8 cellular contexts compared by ENCODE assay signal in the genomic region with DNA sequence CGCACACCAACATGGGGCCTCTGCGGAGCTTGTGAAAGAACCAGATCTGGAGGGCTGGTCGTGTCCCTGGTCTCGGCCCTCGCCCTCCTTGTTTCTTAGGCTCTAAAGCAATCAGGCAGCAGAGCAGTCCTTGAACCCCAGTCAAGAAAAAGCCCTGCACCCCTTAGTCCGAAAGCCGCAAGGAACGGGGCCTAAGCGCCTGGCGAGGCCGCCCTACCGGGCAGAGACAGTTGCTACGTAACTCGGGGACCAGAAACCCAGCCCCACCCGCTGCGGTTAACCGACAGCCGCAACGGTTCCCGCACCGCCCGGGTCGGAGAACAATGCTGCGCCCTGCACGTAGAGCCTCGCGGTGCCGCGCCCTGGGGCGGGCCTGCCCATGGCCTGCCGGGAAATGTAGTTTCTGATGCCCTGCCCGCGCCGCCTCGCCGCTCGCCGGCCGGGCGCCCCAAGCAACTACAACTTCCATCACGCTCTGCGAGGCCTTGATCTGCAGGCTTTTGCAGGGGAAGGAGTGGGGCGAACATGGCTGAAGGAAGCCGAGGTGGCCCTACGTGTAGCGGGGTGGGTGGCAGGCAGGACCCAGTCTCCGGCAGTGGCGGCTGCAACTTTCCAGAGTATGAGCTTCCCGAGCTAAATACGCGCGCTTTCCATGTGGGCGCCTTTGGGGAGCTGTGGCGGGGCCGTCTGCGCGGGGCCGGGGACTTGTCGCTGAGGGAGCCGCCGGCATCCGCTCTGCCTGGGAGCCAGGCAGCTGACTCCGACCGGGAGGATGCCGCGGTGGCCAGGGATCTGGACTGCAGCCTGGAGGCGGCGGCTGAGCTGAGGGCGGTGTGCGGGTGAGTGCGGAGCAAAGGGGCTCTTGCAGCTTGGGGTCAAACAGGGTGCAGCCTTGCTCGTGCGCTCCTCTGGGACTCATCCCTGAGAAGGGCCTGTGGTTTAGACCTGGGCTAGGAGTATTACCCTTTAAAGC. TPM values are rescaled to one million over a fixed set of nuclear protein-coding genes. Genes with fewer than 3 reads are reported as not detected.
DNase-seq lines count a peak whose midpoint lies in the region; ATAC-seq, FAIRE-seq and TF ChIP-seq lines count a peak whose summit lies in the region.

Gene SNAPC3, plus strand, starts transcription at position 522 of the 973 bp plus-strand sequence. Its CDS starts 4 bp downstream, at position 526.

- peaks cover 44% of the 10 kb centered on the region for H3K36me3 Mint-ChIP-seq in CD4-positive, alpha-beta T cell (ENCODE audit: low read depth)
- H3K36me3 Mint-ChIP-seq in activated CD4-positive, alpha-beta memory T cell treated with anti-CD3 and anti-CD28 coated beads for 36 hours, result peaks cover 17% of the 10 kb centered on the region

- in situ Hi-C loops in HepG2 (cut with HindIII; ENCODE audit: extremely low pct_ligation_motif_present, low pct_unique_long_range_greater_than_20kb), result loop anchor here (25.0 kb wide), 1 partner anchor 135 kb away; no protein-coding TSS in a partner anchor

- H3K4me1 Mint-ChIP-seq in CD4-positive, alpha-beta T cell (ENCODE audit: low read depth), result peaks cover 51% of the 10 kb centered on the region
- peaks cover 29% of the 10 kb centered on the region for H3K4me1 Mint-ChIP-seq in activated CD4-positive, alpha-beta memory T cell treated with anti-CD3 and anti-CD28 coated beads for 36 hours (ENCODE audit: low read depth)

- no peak; the same call in 1 of the 2 replicates for TF ChIP-seq RAD21 in HepG2 (CRISPR knock-in tag; IDR thresholded peaks at IDR 0.05)

- H3K36me3 ChIP-seq in HepG2 (replicated peaks in 1 of 2; ENCODE audit: control insufficient read depth in 1 of 2, insufficient read depth in 2 of 2, low read length in 2 of 2), result peaks cover 0 to 19% of the 10 kb centered on the region in 2 experiments; a peak in 3 of 5 replicates

- H3K4me1 ChIP-seq in HepG2 (ENCODE audit: insufficient read depth, low read length), result peaks cover 48% of the 10 kb centered on the region

- peak within 1 kb of the TSS; percentile 81 for H3K4me2 ChIP-seq in HepG2 (ENCODE audit: low read depth, low read length)

- DNase-seq in CD4-positive, alpha-beta T cell, result peak; percentile 82 to 92 (median 89)
- peak; percentile 93 for DNase-seq in NCI-H82 (lab: John Stamatoyannopoulos, UW)
- peak; percentile 96 for DNase-seq in activated CD4-positive, alpha-beta memory T cell treated with anti-CD3 and anti-CD28 coated beads for 36 hours
- peak; percentile 83 to 97 for DNase-seq in dermis microvascular lymphatic vessel endothelial cell (ENCODE audit: low read depth in 2 of 2)
- peak; percentile 88 for DNase-seq in HepG2 (ENCODE audit: low spot score)
- DNase-seq in stimulated activated CD4-positive, alpha-beta T cell treated with anti-CD3 and anti-CD28 coated beads, Interleukin-2, amount 100 ng/mL, for 48 hours, result peak; percentile 87 to 91

- no peak for TF ChIP-seq CTCF in CD4-positive, alpha-beta T cell (IDR thresholded peaks at IDR 0.05)
- TF ChIP-seq CTCF in HepG2 (CRISPR knock-in tag; IDR thresholded peaks at IDR 0.05), result 0 out of 2 replicates have a peak, but pooled peaks have one; percentile 1

- no peaks in the 10 kb centered on the region for H3K27me3 Mint-ChIP-seq in CD4-positive, alpha-beta T cell
- H3K27me3 Mint-ChIP-seq in activated CD4-positive, alpha-beta memory T cell treated with anti-CD3 and anti-CD28 coated beads for 36 hours, result no peaks in the 10 kb centered on the region

- 2% methylated on average over 32 of the region's 73 CpGs for WGBS in HepG2 (ENCODE audit: low lambda C conversion rate)

- H3K27me3 ChIP-seq in CD4-positive, alpha-beta T cell (ENCODE audit: control insufficient read depth, insufficient read depth, low read length), result no peaks in the 10 kb centered on the region
- no peaks in the 10 kb centered on the region; a peak in 1 of 5 replicates for H3K27me3 ChIP-seq in HepG2 (ENCODE audit: control insufficient read depth in 1 of 2, insufficient read depth in 2 of 2, low read length in 2 of 2)

- CTCF ChIA-PET in CD4-positive, alpha-beta T cell (lab: Charles Lee), result interaction anchor here (0.6 to 1.7 kb wide), 5 partner anchors 10 to 145 kb away, joined by 3 to 5 read pairs (median 4); no protein-coding TSS in a partner anchor
- CTCF ChIA-PET in activated CD4-positive, alpha-beta memory T cell treated with anti-CD3 and anti-CD28 coated beads for 36 hours (lab: Charles Lee), result interaction anchor here (0.6 to 1.9 kb wide), 9 partner anchors 21 to 1406 kb away, joined by 3 to 10 read pairs (median 4); partner anchors contain the start of gene CCDC171
- CTCF ChIA-PET in HepG2 (lab: Yijun Ruan, JAX; ENCODE audit: low intra/inter-chr PET ratio, low total read pairs), result no interaction called here

- intact Hi-C loops in CD4-positive, alpha-beta T cell (cut with DNase I, micrococcal nuclease), result loop anchor here (1.0 to 5.0 kb wide), 10 partner anchors 65 to 212 kb away; partner anchors contain the start of genes CCDC171 (in 1 of the 2), PSIP1 (in 1 of the 2) and TTC39B (in 1 of the 2)
- intact Hi-C loops in activated CD4-positive, alpha-beta memory T cell treated with anti-CD3 and anti-CD28 coated beads for 36 hours (cut with micrococcal nuclease), result loop anchor here (1.0 to 10.0 kb wide), 11 partner anchors 68 to 212 kb away; partner anchors contain the start of gene TTC39B
- intact Hi-C loops in HepG2 (cut with micrococcal nuclease; ENCODE audit: unreplicated experiment), result loop anchor here (1.0 to 5.0 kb wide), 2 partner anchors 116 to 185 kb away; no protein-coding TSS in a partner anchor

- no peaks in the 10 kb centered on the region for H3K9me3 Mint-ChIP-seq in CD4-positive, alpha-beta T cell
- H3K9me3 Mint-ChIP-seq in activated CD4-positive, alpha-beta memory T cell treated with anti-CD3 and anti-CD28 coated beads for 36 hours, result no peaks in the 10 kb centered on the region

- peak within 1 kb of the TSS; percentile 70 for H3K27ac ChIP-seq in CD4-positive, alpha-beta T cell (ENCODE audit: low read depth, low read length)
- peak within 1 kb of the TSS; percentile 75 for H3K27ac ChIP-seq in HepG2 (ENCODE audit: extremely low read length, insufficient read depth, low read length)

- peak; percentile 81 to 91 for TF ChIP-seq POLR2A in HepG2 (IDR thresholded peaks at IDR 0.05; ENCODE audit: insufficient read depth in 1 of 2, low read depth in 2 of 2, low read length in 2 of 2)

- H3K27ac Mint-ChIP-seq in CD4-positive, alpha-beta T cell, result peak within 1 kb of the TSS; percentile 96
- peak within 1 kb of the TSS; percentile 81 for H3K27ac Mint-ChIP-seq in activated CD4-positive, alpha-beta memory T cell treated with anti-CD3 and anti-CD28 coated beads for 36 hours

- no peaks in the 10 kb centered on the region for H3K9me3 ChIP-seq in CD4-positive, alpha-beta T cell (ENCODE audit: control insufficient read depth, low read length)
- no peaks in the 10 kb centered on the region for H3K9me3 ChIP-seq in HepG2 (ENCODE audit: low read length)

- no peak within 1 kb of the TSS for H2AFZ ChIP-seq in HepG2 (ENCODE audit: low read length)

- POLR2A ChIA-PET in CD4-positive, alpha-beta T cell (lab: Charles Lee), result interaction anchor here (0.6 to 3.9 kb wide), 12 partner anchors 10 to 210 kb away, joined by 3 to 33 read pairs (median 4); partner anchors contain the start of genes CCDC171, PSIP1 and TTC39B
- POLR2A ChIA-PET in activated CD4-positive, alpha-beta memory T cell treated with anti-CD3 and anti-CD28 coated beads for 36 hours (lab: Charles Lee), result interaction anchor here (0.5 to 1.6 kb wide), 8 partner anchors 10 to 212 kb away, joined by 3 to 11 read pairs (median 6); partner anchors contain the start of genes PSIP1 and TTC39B
- POLR2A ChIA-PET in HepG2 (lab: Yijun Ruan, JAX), result interaction anchor here (0.6 to 1.2 kb wide), 4 partner anchors 61 to 130 kb away, joined by 3 to 4 read pairs (median 4); partner anchors contain the start of genes CCDC171 and TTC39B

- FAIRE-seq in HepG2 (lab: Jason Lieb, UNC), result peak; percentile 90

- H3K4me3 Mint-ChIP-seq in CD4-positive, alpha-beta T cell, result peak within 1 kb of the TSS; percentile 96
- peak within 1 kb of the TSS; percentile 90 for H3K4me3 Mint-ChIP-seq in activated CD4-positive, alpha-beta memory T cell treated with anti-CD3 and anti-CD28 coated beads for 36 hours

- peaks cover 46% of the 10 kb centered on the region for H3K79me2 ChIP-seq in HepG2 (ENCODE audit: insufficient read depth, low read length)

- peak; percentile 97 for ATAC-seq in CD4-positive, alpha-beta T cell (ENCODE audit: poor library complexity)
- peak; percentile 98 for ATAC-seq in GM19452 (IDR thresholded peaks at IDR 0.05; ENCODE audit: unreplicated experiment)
- peak; percentile 98 for ATAC-seq in HG03575 (IDR thresholded peaks at IDR 0.05; ENCODE audit: extremely low read depth, insufficient number of reproducible peaks, low FRiP score, unreplicated experiment)
- ATAC-seq in HepG2, result peak; percentile 98

- peak within 1 kb of the TSS; percentile 87 for H3K9ac ChIP-seq in HepG2 (ENCODE audit: insufficient read depth, low read depth, low read length)

- no TSS peak for BruUV-seq in HepG2 (replicated peaks; lab: Mats Ljungman, UMichigan)

- H4K20me1 ChIP-seq in HepG2 (ENCODE audit: insufficient read depth, low read length), result no peaks in the 10 kb centered on the region

- H3K4me3 ChIP-seq in HepG2 (replicated peaks in 1 of 3; ENCODE audit: insufficient read depth in 1 of 3, low read depth in 2 of 3, low read length in 3 of 3), result peak within 1 kb of the TSS; percentile 77 to 94 (median 91)

- TF ChIP-seq EP300 in HepG2 (IDR thresholded peaks at IDR 0.05; ENCODE audit: low read depth in 2 of 2, low read length in 2 of 2) (no peak), HepG2 (CRISPR knock-in tag; IDR thresholded peaks at IDR 0.05; ENCODE audit: borderline replicate concordance) (no peak)

RNA-seq across cellular contexts. Expression of gene SNAPC3, which starts in this region (rescaled TPM):
- 1 to 10 TPM; 3.3 to 4.7 TPM for total RNA-seq in CD4-positive, alpha-beta T cell
- 10 to 100 TPM; 31.2 to 35.1 TPM for total RNA-seq in activated CD4-positive, alpha-beta memory T cell treated with anti-CD3 and anti-CD28 coated beads for 36 hours
- total RNA-seq in dermis microvascular lymphatic vessel endothelial cell, result 20.3 and 29.8 TPM in 2 replicates
- 25.5 and 25.6 TPM in 2 replicates for total RNA-seq in HepG2 (2016; rRNA removed; fragmentation: Illumina TruSeq; extraction: Trizol)
- 3.6 and 4.5 TPM in 2 replicates for total RNA-seq in HepG2 (2016; cell fraction: cytosol; rRNA removed; fragmentation: Illumina TruSeq; extraction: Trizol; ENCODE audit: low read depth)
- total RNA-seq in HepG2 (2016; cell fraction: insoluble cytoplasmic fraction; rRNA removed; fragmentation: Illumina TruSeq; extraction: Trizol), result 24.0 and 25.0 TPM in 2 replicates
- 8.1 and 9.1 TPM in 2 replicates for total RNA-seq in HepG2 (2016; cell fraction: membrane; rRNA removed; fragmentation: Illumina TruSeq; extraction: Trizol)
- 39.1 TPM in 2 replicates for total RNA-seq in HepG2 (2016; cell fraction: nucleus; rRNA removed; fragmentation: Illumina TruSeq; extraction: Trizol)
- polyA plus RNA-seq in HepG2 (2011; rRNA removed), result 20.8 and 26.0 TPM in 2 replicates
- 11.3 and 14.4 TPM in 2 replicates for polyA plus RNA-seq in HepG2 (2011; cell fraction: cytosol; rRNA removed)
- polyA plus RNA-seq in HepG2 (2011; cell fraction: nucleus; rRNA removed), result 28.8 and 32.5 TPM in 2 replicates
- polyA plus RNA-seq in HepG2 (2012), result 17.5 and 20.8 TPM in 2 replicates
- 2.1 and 2.3 TPM in 2 replicates for polyA plus RNA-seq in HepG2 (2016; cell fraction: cytosol; fragmentation: Illumina TruSeq; extraction: Trizol; ENCODE audit: low read depth)
- 25.8 and 27.1 TPM in 2 replicates for polyA plus RNA-seq in HepG2 (2016; cell fraction: insoluble cytoplasmic fraction; fragmentation: Illumina TruSeq; extraction: Trizol; ENCODE audit: low read depth)
- 4.4 and 4.9 TPM in 2 replicates for polyA plus RNA-seq in HepG2 (2016; cell fraction: membrane; fragmentation: Illumina TruSeq; extraction: Trizol; ENCODE audit: low read depth)
- polyA plus RNA-seq in HepG2 (2016; cell fraction: nucleus; fragmentation: Illumina TruSeq; extraction: Trizol; ENCODE audit: insufficient read depth, low read depth), result 32.4 and 33.8 TPM in 2 replicates
- polyA minus RNA-seq in HepG2 (2011; rRNA and poly(A)+ RNA removed; ENCODE audit: low replicate concordance), result 8.8 and 12.1 TPM in 2 replicates
- polyA minus RNA-seq in HepG2 (2011; cell fraction: cytosol; rRNA and poly(A)+ RNA removed), result 14.5 and 18.6 TPM in 2 replicates
- 72.5 and 83.2 TPM in 2 replicates for polyA minus RNA-seq in HepG2 (2011; cell fraction: nucleus; rRNA and poly(A)+ RNA removed)

Comparison
In these comparisons a context has a peak if more than half of its experiments do, and no peak if none do; other contexts are left out.
1. Peak in every context shown above with its lines: DNase-seq, ATAC-seq, H3K4me3 ChIP-seq and H3K27ac ChIP-seq.